12 cellular contexts compared by ENCODE assay signal in genomic region chr5:14728109-14728938, GRCh38.
A peak's percentile ranks its signal among the peaks of the same experiment; 100 is the strongest.
DNase-seq lines count a peak whose midpoint lies in the region; ATAC-seq and TF ChIP-seq lines count a peak whose summit lies in the region.
"Had no signal": no experiment of that assay in that cellular context is flagged by ENCODE, and none has a peak within 500 bp of the region (broad histone marks: within the 10 kb centered on the region; RNA-seq: fewer than 3 reads in every experiment).

No MANE protein-coding gene starts in this region.

- peaks cover 19% of the 10 kb centered on the region for H3K4me1 ChIP-seq in ES-I3 (ENCODE audit: insufficient read depth, low read length)
- peaks cover 0 to 18% (median 7%) of the 10 kb centered on the region in 4 donors for H3K4me1 ChIP-seq in sigmoid colon
- H3K4me1 ChIP-seq: SJCRH30, vagina had no signal

- ATAC-seq in HG03571 (IDR thresholded peaks at IDR 0.05; ENCODE audit: unreplicated experiment) (no peak), GM18498 (IDR thresholded peaks at IDR 0.05; ENCODE audit: unreplicated experiment) (no peak)

- H3K36me3 ChIP-seq in ES-I3 (ENCODE audit: insufficient read depth, low read length) (peaks cover 2% of the 10 kb centered on the region; the same call in 1 of the 2 replicates), sigmoid colon (peaks cover 0 to 8% (median 2%) of the 10 kb centered on the region in 4 donors)
- H3K36me3 ChIP-seq: SJCRH30, vagina had no signal

- no peak for TF ChIP-seq EP300 in sigmoid colon (IDR thresholded peaks at IDR 0.05)

- no peak overlapping the region for H3K27ac ChIP-seq in sigmoid colon
- H3K27ac ChIP-seq: BLaER1 treated with 17β-estradiol and CSF1 and Interleukin-3, amounts not matched to agents 10 nM and 100 nM; parathyroid adenoma; SJCRH30; vagina had no signal

- in situ Hi-C loops in SK-MEL-5 (cut with HindIII; ENCODE audit: low pct_unique_long_range_greater_than_20kb, low sequenced_read_pairs) = no loop called here

- TF ChIP-seq CTCF in sigmoid colon (IDR thresholded peaks at IDR 0.05) = no peak

- no peak for TF ChIP-seq POLR2A in sigmoid colon (IDR thresholded peaks at IDR 0.05)

- no peaks in the 10 kb centered on the region for H3K27me3 ChIP-seq in sigmoid colon
- H3K27me3 ChIP-seq: BLaER1 treated with 17β-estradiol and CSF1 and Interleukin-3, amounts not matched to agents 10 nM and 100 nM; SJCRH30; vagina had no signal

- intact Hi-C loops in sigmoid colon (cut with DNase I) = no loop called here

- 43 to 78% methylated on average over 20 of the region's 20 CpGs for WGBS in sigmoid colon, 2 donors

- peak overlapping the region; percentile 4; the same call in 1 of the 2 replicates for H3K9ac ChIP-seq in ES-I3 (ENCODE audit: low read depth, low read length)
- H3K9ac ChIP-seq: BLaER1 treated with 17β-estradiol and CSF1 and Interleukin-3, amounts not matched to agents 10 nM and 100 nM; parathyroid adenoma had no signal

- DNase-seq in SK-MEL-5 (ENCODE audit: low read depth, low spot score) (peak; percentile 55), hypothalamus (lab: John Stamatoyannopoulos, UW) (peak in 45 of 51 donors; percentile 8 to 88 (median 71)), nucleus accumbens (lab: John Stamatoyannopoulos, UW) (peak in 53 of 56 donors; percentile 16 to 89 (median 77)), NCI-H82 (lab: John Stamatoyannopoulos, UW) (no peak), sigmoid colon (no peak)

- H3K9me3 ChIP-seq in ES-I3 (ENCODE audit: control insufficient read depth, insufficient read depth, low read length) (no peaks in the 10 kb centered on the region), sigmoid colon (no peaks in the 10 kb centered on the region)
- H3K9me3 ChIP-seq: BLaER1 treated with 17β-estradiol and CSF1 and Interleukin-3, amounts not matched to agents 10 nM and 100 nM; SJCRH30; vagina had no signal

- H3K4me3 ChIP-seq in sigmoid colon = no peak overlapping the region
- H3K4me3 ChIP-seq: BLaER1 treated with 17β-estradiol and CSF1 and Interleukin-3, amounts not matched to agents 10 nM and 100 nM; SJCRH30; vagina had no signal

Comparison
In these comparisons a context has a peak if more than half of its experiments do, and no peak if none do; other contexts are left out.
1. DNase-seq: peak in SK-MEL-5 (single experiment), hypothalamus (45 of 51) and nucleus accumbens (53 of 56); none in NCI-H82 (single experiment) and sigmoid colon (single experiment).